7 cellular contexts compared by ENCODE assay signal in the genomic region with DNA sequence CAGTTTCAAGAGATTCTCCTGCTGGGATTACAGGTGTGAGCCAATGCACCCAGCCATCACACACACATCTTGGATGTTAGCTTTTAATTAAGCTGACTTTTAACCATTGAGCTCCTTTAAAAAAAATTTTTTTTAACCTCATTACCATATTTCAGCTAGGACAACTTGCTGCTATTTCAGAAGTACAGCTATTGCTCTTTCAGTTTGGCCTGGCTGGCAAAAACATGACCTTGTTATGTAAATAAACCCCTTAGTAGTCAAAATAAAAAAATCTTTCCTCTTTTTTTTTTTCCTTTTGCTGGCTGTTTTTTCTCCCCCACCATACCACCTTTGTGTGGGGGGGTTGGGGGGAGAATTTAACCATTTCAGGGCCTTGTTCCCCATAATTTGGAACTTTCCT.
"Had no signal": no experiment of that assay in that cellular context is flagged by ENCODE, and none has a peak within 500 bp of the region (broad histone marks: within the 10 kb centered on the region; RNA-seq: fewer than 3 reads in every experiment).

No MANE protein-coding gene starts in this region.

- H3K27ac ChIP-seq: HL-60 had no signal

- H3K4me3 ChIP-seq: GM23338, K562 had no signal

- ATAC-seq: GM23338, K562 had no signal

- DNase-seq: H9, HCEC 1CT, IMR-90, KG1 had no signal
